Comparison of ENCODE assay signal across 21 cellular contexts in genomic region chr9:137432687-137433348, GRCh38. TPM values are rescaled to one million over a fixed set of nuclear protein-coding genes. Genes with fewer than 3 reads are reported as not detected.
DNase-seq lines count a peak whose midpoint lies in the region; ATAC-seq, FAIRE-seq and TF ChIP-seq lines count a peak whose summit lies in the region.
"Had no signal": no experiment of that assay in that cellular context is flagged by ENCODE, and none has a peak within 500 bp of the region (broad histone marks: within the 10 kb centered on the region; RNA-seq: fewer than 3 reads in every experiment).

No MANE protein-coding gene starts in this region.

- H3K27ac Mint-ChIP-seq in endothelial cell (ENCODE audit: unreplicated experiment), result no peak overlapping the region
- H3K27ac Mint-ChIP-seq: CD4-positive, alpha-beta T cell had no signal

- no peak overlapping the region for H3K4me3 Mint-ChIP-seq in endothelial cell (ENCODE audit: unreplicated experiment)
- H3K4me3 Mint-ChIP-seq: CD4-positive, alpha-beta T cell had no signal

- H3K9me3 Mint-ChIP-seq in endothelial cell (ENCODE audit: unreplicated experiment), result no peaks in the 10 kb centered on the region
- H3K9me3 Mint-ChIP-seq: CD4-positive, alpha-beta T cell had no signal

- in situ Hi-C loops in G401 (cut with HindIII; ENCODE audit: low sequenced_read_pairs), result no loop called here

- TF ChIP-seq CTCF in WERI-Rb-1 (IDR thresholded peaks at IDR 0.05; ENCODE audit: low read depth, low read length) (no peak), endothelial cell (IDR thresholded peaks at IDR 0.05; ENCODE audit: unreplicated experiment) (no peak)

- FAIRE-seq in frontal cortex (lab: Jason Lieb, UNC), result no peak
- FAIRE-seq: A204.1 had no signal

- DNase-seq in cardiac septum (ENCODE audit: low spot score) (peak; percentile 53), Right ventricle myocardium inferior (ENCODE audit: missing footprints) (no peak), left cardiac atrium (peak; percentile 20), posterior cingulate gyrus (peak in 6 of 10 donors; percentile 3 to 82 (median 30)), G401 (ENCODE audit: low spot score) (no peak), frontal cortex (ENCODE audit: low spot score in 2 of 2) (no peak), WERI-Rb-1 (no peak), endothelial cell (ENCODE audit: low spot score) (no peak)
- DNase-seq: Calu3; CD4-positive, alpha-beta T cell; DMS53; HCEC 1CT; KG1; NCI-H1417 treated with DMSO at 0.1 percent for 48 hours; NCI-H1930; NCI-H526 treated with DMSO at 0.1 percent for 48 hours; NK-92 treated with Interleukin-12 subunit alpha and Interleukin-12 subunit beta, amount 100 ng/mL, for 24 hours; OCI-M1; SJCRH30 had no signal

- H3K27me3 Mint-ChIP-seq in endothelial cell (ENCODE audit: unreplicated experiment), result no peaks in the 10 kb centered on the region
- H3K27me3 Mint-ChIP-seq: CD4-positive, alpha-beta T cell had no signal

- H3K9me3 ChIP-seq in WERI-Rb-1 (ENCODE audit: severe bottlenecking), result no peaks in the 10 kb centered on the region
- H3K9me3 ChIP-seq: SJCRH30 had no signal

- ATAC-seq in Right ventricle myocardium inferior, result no peak
- no peak for ATAC-seq in left cardiac atrium

- H3K36me3 Mint-ChIP-seq in endothelial cell (ENCODE audit: low read depth, unreplicated experiment), result no peaks in the 10 kb centered on the region

- H3K27me3 ChIP-seq in WERI-Rb-1 (ENCODE audit: insufficient read depth, low read depth, severe bottlenecking), result no peaks in the 10 kb centered on the region

- no peak overlapping the region for H3K4me3 ChIP-seq in WERI-Rb-1 (ENCODE audit: low read depth, low read length)
- H3K4me3 ChIP-seq: SJCRH30 had no signal

- H3K36me3 ChIP-seq in WERI-Rb-1, result no peaks in the 10 kb centered on the region
- H3K36me3 ChIP-seq: SJCRH30 had no signal

- H3K27ac ChIP-seq in WERI-Rb-1, result no peak overlapping the region
- H3K27ac ChIP-seq: SJCRH30 had no signal

- intact Hi-C loops in cardiac septum (cut with DNase I), result no loop called here
- intact Hi-C loops in Right ventricle myocardium inferior (cut with DNase I), result no loop called here
- intact Hi-C loops in left cardiac atrium (cut with DNase I), result no loop called here
- intact Hi-C loops in posterior cingulate gyrus (cut with DNase I), result no loop called here

- no peaks in the 10 kb centered on the region for H3K4me1 Mint-ChIP-seq in endothelial cell (ENCODE audit: unreplicated experiment)

RNA-seq across cellular contexts. Expression of gene ENTPD8, which starts 8.3 kb away (rescaled TPM):
- total RNA-seq in cardiac septum, result not detected
- not detected for total RNA-seq in Right ventricle myocardium inferior
- total RNA-seq in left cardiac atrium, result not detected
- total RNA-seq in G401 (2014; rRNA removed; shearing (Covaris generic)), result 1.6 and 1.9 TPM in 2 replicates
- total RNA-seq in frontal cortex, result not detected
- total RNA-seq in endothelial cell (ENCODE audit: unreplicated experiment), result 0.21 TPM
- total RNA-seq: CD4-positive, alpha-beta T cell; RPMI7951; SJCRH30 had no signal

RNA-seq across cellular contexts. Expression of gene NOXA1, which starts 9.6 kb away (rescaled TPM):
- total RNA-seq in cardiac septum (3.3 TPM), Right ventricle myocardium inferior (2.2 TPM), left cardiac atrium (1 to 10 TPM; 2.5 to 5.3 TPM), frontal cortex (1.2 TPM), endothelial cell (ENCODE audit: unreplicated experiment) (0.36 TPM)
- 0.18 TPM in 1 of 2 replicates, not detected in the other for total RNA-seq in G401 (2014; rRNA removed; shearing (Covaris generic))
- total RNA-seq: RPMI7951, SJCRH30 had no signal

RNA-seq across cellular contexts. Expression of gene EXD3, which starts 9.9 kb away (rescaled TPM):
- total RNA-seq in cardiac septum (11.3 TPM), Right ventricle myocardium inferior (6.8 TPM), left cardiac atrium (10 to 100 TPM in 1 of 2 donors, 1 to 10 TPM in 1; 8.0 to 11.7 TPM), frontal cortex (12.6 TPM), endothelial cell (ENCODE audit: unreplicated experiment) (19.9 TPM)
- total RNA-seq in G401 (2014; rRNA removed; shearing (Covaris generic)), result 4.8 and 7.9 TPM in 2 replicates

RNA-seq across cellular contexts. Expression of gene NSMF, which starts 26.3 kb away (rescaled TPM):
- total RNA-seq in cardiac septum, result 12.2 TPM
- 11.5 TPM for total RNA-seq in Right ventricle myocardium inferior
- 10 to 100 TPM; 20.5 to 25.1 TPM for total RNA-seq in left cardiac atrium
- 76.9 and 96.6 TPM in 2 replicates for total RNA-seq in G401 (2014; rRNA removed; shearing (Covaris generic))
- total RNA-seq in frontal cortex, result 33.0 TPM
- total RNA-seq in endothelial cell (ENCODE audit: unreplicated experiment), result 43.0 TPM

Comparison
In these comparisons a context has a peak if more than half of its experiments do, and no peak if none do; other contexts are left out.
1. DNase-seq: peak in cardiac septum (single experiment), left cardiac atrium (single experiment) and posterior cingulate gyrus (6 of 10); none in Right ventricle myocardium inferior (single experiment), G401 (single experiment), frontal cortex (0 of 2), WERI-Rb-1 (single experiment) and endothelial cell (single experiment).